Comparison of ENCODE assay signal across 14 cellular contexts in the genomic region with DNA sequence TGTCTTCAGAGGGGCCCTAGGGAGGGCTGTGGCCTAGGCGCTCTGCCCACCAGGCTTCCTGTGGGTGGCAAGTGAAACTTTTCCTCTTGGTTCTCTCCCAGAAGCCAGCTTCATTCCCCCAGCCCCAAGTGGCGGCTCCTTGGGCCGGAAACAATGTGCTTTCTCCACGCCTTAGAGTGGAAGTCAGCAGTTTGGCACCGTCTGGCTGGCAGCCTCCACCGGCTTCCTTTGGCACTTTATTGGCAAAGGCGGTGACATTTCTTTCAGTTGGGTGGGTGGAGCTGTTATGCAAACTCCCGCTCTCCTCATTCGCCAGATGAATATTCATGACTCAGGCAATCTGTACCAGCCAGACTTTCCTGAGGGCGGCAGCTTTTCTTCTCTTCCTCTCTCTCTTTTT.
DNase-seq lines count a peak whose midpoint lies in the region; ATAC-seq and TF ChIP-seq lines count a peak whose summit lies in the region.
"Had no signal": no experiment of that assay in that cellular context is flagged by ENCODE, and none has a peak within 500 bp of the region (broad histone marks: within the 10 kb centered on the region; RNA-seq: fewer than 3 reads in every experiment).

No MANE protein-coding gene starts in this region.

- peaks cover 0 to 14% of the 10 kb centered on the region in 2 donors for H3K4me1 Mint-ChIP-seq in natural killer cell treated with Interleukin-12 subunit alpha and Interleukin-12 subunit beta and Interleukin-15 and Interleukin-18, amount 100 ng/mL, for 72 hours (ENCODE audit: low read depth in 2 of 2)
- no peaks in the 10 kb centered on the region for H3K4me1 Mint-ChIP-seq in activated T-cell treated with anti-CD3 and anti-CD28 coated beads, Interleukin-2, amount 50 U/mL, for 4 hours (ENCODE audit: low read depth)
- H3K4me1 Mint-ChIP-seq: CD4-positive, CD25-positive, alpha-beta regulatory T cell; naive thymus-derived CD4-positive, alpha-beta T cell had no signal

- ATAC-seq in natural killer cell treated with Interleukin-12 subunit alpha and Interleukin-12 subunit beta and Interleukin-15 and Interleukin-18, amount 100 ng/mL, for 72 hours = peak in 1 of 2 donors; percentile 69
- ATAC-seq in GM21381 (IDR thresholded peaks at IDR 0.05; ENCODE audit: unreplicated experiment) = no peak
- ATAC-seq in HG02870 (IDR thresholded peaks at IDR 0.05; ENCODE audit: unreplicated experiment) = no peak
- ATAC-seq in activated T-cell treated with anti-CD3 and anti-CD28 coated beads, Interleukin-2, amount 50 U/mL, for 4 hours = no peak
- ATAC-seq: activated naive CD8-positive, alpha-beta T cell treated with anti-CD3 and anti-CD28 coated beads, Interleukin-2, amount 50 U/mL, for 24 hours; naive thymus-derived CD4-positive, alpha-beta T cell had no signal

- DNase-seq in AG09309 (ENCODE audit: low read depth) (peak; percentile 24), GOT3 (lab: John Stamatoyannopoulos, UW) (peak; percentile 15), cerebellar cortex (ENCODE audit: low spot score) (peak; percentile 20)
- peak; percentile 44 for DNase-seq in natural killer cell treated with Interleukin-12 subunit alpha and Interleukin-12 subunit beta and Interleukin-15 and Interleukin-18, amount 100 ng/mL, for 72 hours (ENCODE audit: low spot score)
- DNase-seq in activated T-cell treated with anti-CD3 and anti-CD28 coated beads, Interleukin-2, amount 50 U/mL, for 4 hours = no peak
- DNase-seq in activated CD8-positive, alpha-beta memory T cell treated with anti-CD3 and anti-CD28 coated beads, Interleukin-2, amount 50 U/mL, for 48 hours = no peak
- DNase-seq: activated CD8-positive, alpha-beta memory T cell treated with anti-CD3 and anti-CD28 coated beads for 24 hours; activated naive CD8-positive, alpha-beta T cell treated with anti-CD3 and anti-CD28 coated beads, Interleukin-2, amount 50 U/mL, for 24 hours; naive thymus-derived CD4-positive, alpha-beta T cell; NCI-H82; stimulated activated CD4-positive, alpha-beta T cell treated with anti-CD3 and anti-CD28 coated beads, Interleukin-4, amount 100 ng/mL, for 24 hours had no signal

- H3K9me3 Mint-ChIP-seq in natural killer cell treated with Interleukin-12 subunit alpha and Interleukin-12 subunit beta and Interleukin-15 and Interleukin-18, amount 100 ng/mL, for 72 hours = no peaks in the 10 kb centered on the region
- H3K9me3 Mint-ChIP-seq in activated T-cell treated with anti-CD3 and anti-CD28 coated beads, Interleukin-2, amount 50 U/mL, for 4 hours = no peaks in the 10 kb centered on the region

- no peak overlapping the region for H3K27ac Mint-ChIP-seq in natural killer cell treated with Interleukin-12 subunit alpha and Interleukin-12 subunit beta and Interleukin-15 and Interleukin-18, amount 100 ng/mL, for 72 hours
- H3K27ac Mint-ChIP-seq: activated naive CD8-positive, alpha-beta T cell treated with anti-CD3 and anti-CD28 coated beads, Interleukin-2, amount 50 U/mL, for 24 hours; CD4-positive, CD25-positive, alpha-beta regulatory T cell; naive thymus-derived CD4-positive, alpha-beta T cell had no signal

- H3K4me3 Mint-ChIP-seq in natural killer cell treated with Interleukin-12 subunit alpha and Interleukin-12 subunit beta and Interleukin-15 and Interleukin-18, amount 100 ng/mL, for 72 hours = no peak overlapping the region
- H3K4me3 Mint-ChIP-seq in activated T-cell treated with anti-CD3 and anti-CD28 coated beads, Interleukin-2, amount 50 U/mL, for 4 hours = no peak overlapping the region
- H3K4me3 Mint-ChIP-seq: activated naive CD8-positive, alpha-beta T cell treated with anti-CD3 and anti-CD28 coated beads, Interleukin-2, amount 50 U/mL, for 24 hours; CD4-positive, CD25-positive, alpha-beta regulatory T cell; naive thymus-derived CD4-positive, alpha-beta T cell had no signal

- no peak overlapping the region for H3K4me3 ChIP-seq in AG09309 (ENCODE audit: control insufficient read depth, low read depth, low read length)

- H3K27me3 Mint-ChIP-seq in natural killer cell treated with Interleukin-12 subunit alpha and Interleukin-12 subunit beta and Interleukin-15 and Interleukin-18, amount 100 ng/mL, for 72 hours = peaks cover 0 to 17% of the 10 kb centered on the region in 2 donors
- no peaks in the 10 kb centered on the region for H3K27me3 Mint-ChIP-seq in activated T-cell treated with anti-CD3 and anti-CD28 coated beads, Interleukin-2, amount 50 U/mL, for 4 hours (ENCODE audit: low read depth)
- H3K27me3 Mint-ChIP-seq: CD4-positive, CD25-positive, alpha-beta regulatory T cell had no signal

- H3K36me3 Mint-ChIP-seq in natural killer cell treated with Interleukin-12 subunit alpha and Interleukin-12 subunit beta and Interleukin-15 and Interleukin-18, amount 100 ng/mL, for 72 hours = no peaks in the 10 kb centered on the region
- no peaks in the 10 kb centered on the region for H3K36me3 Mint-ChIP-seq in activated T-cell treated with anti-CD3 and anti-CD28 coated beads, Interleukin-2, amount 50 U/mL, for 4 hours (ENCODE audit: insufficient read depth)
- H3K36me3 Mint-ChIP-seq: CD4-positive, CD25-positive, alpha-beta regulatory T cell; naive thymus-derived CD4-positive, alpha-beta T cell had no signal

- TF ChIP-seq CTCF in AG09309 (IDR thresholded peaks at IDR 0.05; ENCODE audit: control insufficient read depth, insufficient read depth, low read depth, low read length, missing control alignments) = no peak

Comparison
In these comparisons a context has a peak if more than half of its experiments do, and no peak if none do; other contexts are left out.
1. DNase-seq: peak in AG09309 (single experiment), GOT3 (single experiment), cerebellar cortex (single experiment) and natural killer cell treated with Interleukin-12 subunit alpha and Interleukin-12 subunit beta and Interleukin-15 and Interleukin-18, amount 100 ng/mL, for 72 hours (single experiment); none in activated T-cell treated with anti-CD3 and anti-CD28 coated beads, Interleukin-2, amount 50 U/mL, for 4 hours (single experiment) and activated CD8-positive, alpha-beta memory T cell treated with anti-CD3 and anti-CD28 coated beads, Interleukin-2, amount 50 U/mL, for 48 hours (single experiment).